ENCODE assay signal across 18 cellular contexts in genomic region chr20:56985286-56985685, GRCh38.
"Had no signal": no experiment of that assay in that cellular context is flagged by ENCODE, and none has a peak within 500 bp of the region (broad histone marks: within the 10 kb centered on the region; RNA-seq: fewer than 3 reads in every experiment).

No MANE protein-coding gene starts in this region.

- H3K4me1 ChIP-seq: esophagus squamous epithelium, heart left ventricle, lower lobe of right lung, neural progenitor cell, pancreas, upper lobe of right lung had no signal

- H3K27me3 ChIP-seq: brain microvascular endothelial cell, neural progenitor cell, pancreas, upper lobe of right lung had no signal

- DNase-seq: activated CD4-positive, alpha-beta T cell treated with anti-CD3 and anti-CD28 coated beads, Interleukin-2, amount 50 U/mL, for 4 hours; activated CD4-positive, CD25-positive, alpha-beta regulatory T cell treated with anti-CD3 and anti-CD28 coated beads, Interleukin-2, amount 50 U/mL, for 72 hours; activated CD8-positive, alpha-beta memory T cell treated with anti-CD3 and anti-CD28 coated beads, Interleukin-2, amount 10 ng/mL, durations not matched to agents 7 days and 5 days; activated effector memory CD4-positive, alpha-beta T cell treated with Interleukin-2 at 50 U/mL for 16 hours; activated T-cell treated with anti-CD3 and anti-CD28 coated beads, Interleukin-2, amount 50 U/mL, for 24 hours; amniotic stem cell; brain microvascular endothelial cell; dorsolateral prefrontal cortex; esophagus squamous epithelium; heart left ventricle; lower lobe of right lung; midbrain; pancreas; retina; stimulated activated CD4-positive, alpha-beta T cell treated with anti-CD3 and anti-CD28 coated beads, Interleukin-15, amount 100 ng/mL, for 24 hours; stimulated activated CD4-positive, alpha-beta T cell treated with anti-CD3 and anti-CD28 coated beads, Interleukin-4, amount 100 ng/mL, for 24 hours; upper lobe of right lung had no signal

- ATAC-seq: activated CD8-positive, alpha-beta memory T cell treated with anti-CD3 and anti-CD28 coated beads, Interleukin-2, amount 10 ng/mL, durations not matched to agents 7 days and 5 days; heart left ventricle; lower lobe of right lung; pancreas; upper lobe of right lung had no signal

- H3K27ac ChIP-seq: brain microvascular endothelial cell, dorsolateral prefrontal cortex, heart left ventricle, lower lobe of right lung, neural progenitor cell, pancreas, upper lobe of right lung had no signal
